1 cellular context compared by ENCODE assay signal in genomic region chr3:136750209-136750921, GRCh38.
TF ChIP-seq lines count a peak whose summit lies in the region.

No MANE protein-coding gene starts in this region.

TF ChIP-seq in GM12878, 131 proteins besides CTCF, POLR2A, EP300 and RAD21 (continued from another document):
- TF ChIP-seq ZBTB40 (IDR thresholded peaks at IDR 0.05; ENCODE audit: borderline replicate concordance) (peak; percentile 78; the same call in 1 of the 2 replicates), SMAD1 (IDR thresholded peaks at IDR 0.05; ENCODE audit: low read depth, partially characterized antibody) (peak; percentile 35)
